Comparison of ENCODE assay signal across 33 cellular contexts in the genomic region with DNA sequence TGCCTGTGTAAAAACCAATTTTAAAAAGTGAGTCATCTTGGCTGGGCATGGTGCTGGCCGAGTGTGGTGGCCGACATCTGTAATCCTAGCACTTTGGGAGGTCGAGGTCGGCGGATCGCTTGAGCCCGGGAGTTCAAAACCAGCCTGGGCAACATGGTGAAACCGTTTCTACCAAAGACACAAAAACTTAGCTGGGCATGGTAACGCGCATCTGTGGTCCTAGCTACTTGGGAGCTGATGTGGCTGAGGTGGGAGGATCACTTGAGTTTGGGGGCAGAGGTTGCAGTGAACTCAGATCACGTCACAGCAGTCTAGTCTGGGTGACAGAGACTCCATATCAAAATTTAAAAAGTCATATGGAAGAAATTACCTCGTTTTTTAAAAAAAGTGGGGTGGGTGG.
"Had no signal": no experiment of that assay in that cellular context is flagged by ENCODE, and none has a peak within 500 bp of the region (broad histone marks: within the 10 kb centered on the region; RNA-seq: fewer than 3 reads in every experiment).

No MANE protein-coding gene starts in this region.

- H3K27me3 Mint-ChIP-seq: activated CD4-positive, alpha-beta memory T cell treated with anti-CD3 and anti-CD28 coated beads, Interleukin-2, amount 10 ng/mL, durations not matched to agents 7 days and 5 days; activated CD4-positive, alpha-beta T cell treated with anti-CD3 and anti-CD28 coated beads for 36 hours; activated CD4-positive, alpha-beta T cell treated with anti-CD3 and anti-CD28 coated beads, Interleukin-2, amount 10 ng/mL, durations not matched to agents 24 days and 14 days; activated CD8-positive, alpha-beta memory T cell treated with anti-CD3 and anti-CD28 coated beads, Interleukin-2, amount 10 ng/mL, durations not matched to agents 7 days and 5 days; activated naive CD8-positive, alpha-beta T cell treated with anti-CD3 and anti-CD28 coated beads, Interleukin-2, amount 10 ng/mL, durations not matched to agents 7 days and 5 days; activated T-helper 17 cell treated with anti-CD3 and anti-CD28 coated beads, Interleukin-2, amount 50 U/mL, for 72 hours; central memory CD8-positive, alpha-beta T cell; dendritic cell treated with granulocyte-macrophage colony-stimulating factor and Interleukin-4, amounts not matched to agents 40 ng/mL and 50 ng/mL, for 4 days; T-helper 17 cell had no signal

- H3K4me3 ChIP-seq: coronary artery, dorsolateral prefrontal cortex, gastrocnemius medialis, heart left ventricle had no signal

- ATAC-seq: activated CD4-positive, alpha-beta T cell treated with anti-CD3 and anti-CD28 coated beads for 36 hours; activated CD8-positive, alpha-beta memory T cell treated with anti-CD3 and anti-CD28 coated beads, Interleukin-2, amount 10 ng/mL, durations not matched to agents 7 days and 5 days; activated T-helper 17 cell treated with anti-CD3 and anti-CD28 coated beads, Interleukin-2, amount 50 U/mL, for 72 hours; esophagus mucosa; foreskin keratinocyte; gastrocnemius medialis; heart left ventricle; T-helper 17 cell had no signal

- H3K27ac Mint-ChIP-seq: activated CD4-positive, alpha-beta memory T cell treated with anti-CD3 and anti-CD28 coated beads, Interleukin-2, amount 10 ng/mL, durations not matched to agents 7 days and 5 days; activated CD4-positive, alpha-beta T cell treated with anti-CD3 and anti-CD28 coated beads for 36 hours; activated CD4-positive, alpha-beta T cell treated with anti-CD3 and anti-CD28 coated beads, Interleukin-2, amount 10 ng/mL, durations not matched to agents 24 days and 14 days; activated CD8-positive, alpha-beta memory T cell treated with anti-CD3 and anti-CD28 coated beads, Interleukin-2, amount 10 ng/mL, durations not matched to agents 7 days and 5 days; activated naive CD8-positive, alpha-beta T cell treated with anti-CD3 and anti-CD28 coated beads, Interleukin-2, amount 10 ng/mL, durations not matched to agents 7 days and 5 days; activated T-helper 17 cell treated with anti-CD3 and anti-CD28 coated beads, Interleukin-2, amount 50 U/mL, for 72 hours; dendritic cell treated with granulocyte-macrophage colony-stimulating factor and Interleukin-4, amounts not matched to agents 40 ng/mL and 50 ng/mL, for 4 days; endodermal cell; T-helper 2 cell treated with Interferon-gamma antibody and Interleukin-4, amounts not matched to agents 5 μg/mL and 100 μg/mL, for 36 hours had no signal

- H3K9me3 Mint-ChIP-seq: activated CD4-positive, alpha-beta memory T cell treated with anti-CD3 and anti-CD28 coated beads, Interleukin-2, amount 10 ng/mL, durations not matched to agents 7 days and 5 days; activated CD4-positive, alpha-beta T cell treated with anti-CD3 and anti-CD28 coated beads, Interleukin-2, amount 10 ng/mL, durations not matched to agents 24 days and 14 days; activated naive CD8-positive, alpha-beta T cell treated with anti-CD3 and anti-CD28 coated beads, Interleukin-2, amount 10 ng/mL, durations not matched to agents 7 days and 5 days; activated T-helper 17 cell treated with anti-CD3 and anti-CD28 coated beads, Interleukin-2, amount 50 U/mL, for 72 hours; central memory CD8-positive, alpha-beta T cell; dendritic cell treated with granulocyte-macrophage colony-stimulating factor and Interleukin-4, amounts not matched to agents 40 ng/mL and 50 ng/mL, for 4 days; T-helper 2 cell treated with Interferon-gamma antibody and Interleukin-4, amounts not matched to agents 5 μg/mL and 100 μg/mL, for 36 hours had no signal

- DNase-seq: activated CD4-positive, alpha-beta memory T cell treated with anti-CD3 and anti-CD28 coated beads, Interleukin-2, amount 10 ng/mL, durations not matched to agents 7 days and 5 days; activated CD4-positive, alpha-beta T cell treated with anti-CD3 and anti-CD28 coated beads for 36 hours; activated CD4-positive, alpha-beta T cell treated with anti-CD3 and anti-CD28 coated beads, Interleukin-2, amount 10 ng/mL, durations not matched to agents 24 days and 14 days; activated CD4-positive, CD25-positive, alpha-beta regulatory T cell; activated CD4-positive, CD25-positive, alpha-beta regulatory T cell treated with anti-CD3 and anti-CD28 coated beads, Interleukin-2, amount 50 U/mL, for 72 hours; activated CD8-positive, alpha-beta memory T cell treated with anti-CD3 and anti-CD28 coated beads, Interleukin-2, amount 10 ng/mL, durations not matched to agents 7 days and 5 days; activated CD8-positive, alpha-beta memory T cell treated with anti-CD3 and anti-CD28 coated beads, Interleukin-2, amount 50 U/mL, for 4 hours; activated effector memory CD4-positive, alpha-beta T cell treated with Interleukin-2 at 50 U/mL for 16 hours; activated gamma-delta T cell treated with Interleukin-2 at 50 U/mL for 16 hours; activated naive CD4-positive, alpha-beta T cell treated with anti-CD3 and anti-CD28 coated beads, Interleukin-2, amount 50 U/mL, for 16 hours; activated naive CD4-positive, alpha-beta T cell treated with Interleukin-2 at 50 U/mL for 16 hours; activated naive CD8-positive, alpha-beta T cell treated with anti-CD3 and anti-CD28 coated beads, Interleukin-2, amount 10 ng/mL, durations not matched to agents 7 days and 5 days; activated T-cell treated with anti-CD3 and anti-CD28 coated beads, Interleukin-2, amount 50 U/mL, for 1 hour; amniotic stem cell; anterior cingulate cortex; brain microvascular endothelial cell; dorsolateral prefrontal cortex; effector memory CD4-positive, alpha-beta T cell; endodermal cell; foreskin keratinocyte; gastrocnemius medialis; glutamatergic neuron; heart left ventricle; T-helper 1 cell; T-helper 17 cell; T1000; WERI-Rb-1 had no signal

- H3K4me3 Mint-ChIP-seq: activated CD4-positive, alpha-beta memory T cell treated with anti-CD3 and anti-CD28 coated beads, Interleukin-2, amount 10 ng/mL, durations not matched to agents 7 days and 5 days; activated CD4-positive, alpha-beta T cell treated with anti-CD3 and anti-CD28 coated beads for 36 hours; activated CD4-positive, alpha-beta T cell treated with anti-CD3 and anti-CD28 coated beads, Interleukin-2, amount 10 ng/mL, durations not matched to agents 24 days and 14 days; activated CD8-positive, alpha-beta memory T cell treated with anti-CD3 and anti-CD28 coated beads, Interleukin-2, amount 10 ng/mL, durations not matched to agents 7 days and 5 days; activated naive CD8-positive, alpha-beta T cell treated with anti-CD3 and anti-CD28 coated beads, Interleukin-2, amount 10 ng/mL, durations not matched to agents 7 days and 5 days; activated T-helper 17 cell treated with anti-CD3 and anti-CD28 coated beads, Interleukin-2, amount 50 U/mL, for 72 hours; central memory CD8-positive, alpha-beta T cell; dendritic cell treated with granulocyte-macrophage colony-stimulating factor and Interleukin-4, amounts not matched to agents 40 ng/mL and 50 ng/mL, for 4 days; endodermal cell; T-helper 17 cell; T-helper 2 cell treated with Interferon-gamma antibody and Interleukin-4, amounts not matched to agents 5 μg/mL and 100 μg/mL, for 36 hours had no signal
